In genomic region chr11:17014321-17014773, GRCh38 we compare ENCODE assay signal across 8 cellular contexts. TPM values are rescaled to one million over a fixed set of nuclear protein-coding genes. Genes with fewer than 3 reads are reported as not detected.
DNase-seq lines count a peak whose midpoint lies in the region; ATAC-seq, FAIRE-seq and TF ChIP-seq lines count a peak whose summit lies in the region.

PLEKHA7 (minus strand) TSS chr11:17014414; CDS start chr11:17014401, 13 bp downstream.

- dilution Hi-C loops in keratinocyte (cut with MboI; ENCODE audit: extremely low pct_ligation_motif_present, low sequenced_read_pairs) = no loop called here

- no peak for FAIRE-seq in keratinocyte (lab: Jason Lieb, UNC)

- H3K4me2 ChIP-seq in keratinocyte (ENCODE audit: control insufficient read depth, extremely low read depth, insufficient read depth, low read depth, low read length) = peak within 1 kb of the TSS; percentile 29

- ATAC-seq in stimulated activated naive B cell treated with anti-CD40 and anti-IgM and Interleukin-4, amounts not matched to agents 10 μg/mL and 1 μg/mL and 100 μg/mL, for 72 hours (replicated peaks) = peak; percentile 26 to 27
- ATAC-seq in GM21423 (IDR thresholded peaks at IDR 0.05; ENCODE audit: unreplicated experiment) (no peak), GM18861 (IDR thresholded peaks at IDR 0.05; ENCODE audit: unreplicated experiment) (no peak)

- H3K27ac Mint-ChIP-seq in IgD-negative memory B cell = peak within 1 kb of the TSS in 2 of 3 donors; percentile 28 to 83
- peak within 1 kb of the TSS; percentile 16 for H3K27ac Mint-ChIP-seq in stimulated activated naive B cell treated with anti-CD40 and anti-IgM and Interleukin-4, amounts not matched to agents 10 μg/mL and 1 μg/mL and 100 μg/mL, for 72 hours

- no peaks in the 10 kb centered on the region for H3K79me2 ChIP-seq in keratinocyte (ENCODE audit: control insufficient read depth, insufficient read depth, low read length)

- peaks cover 1% of the 10 kb centered on the region for H3K36me3 Mint-ChIP-seq in IgD-negative memory B cell
- H3K36me3 Mint-ChIP-seq in stimulated activated naive B cell treated with anti-CD40 and anti-IgM and Interleukin-4, amounts not matched to agents 10 μg/mL and 1 μg/mL and 100 μg/mL, for 72 hours = peaks cover 3 to 7% of the 10 kb centered on the region in 2 donors

- TF ChIP-seq CTCF in astrocyte of the cerebellum (IDR thresholded peaks at IDR 0.05; ENCODE audit: low read depth, low read length, missing control alignments) (no peak), keratinocyte (optimal IDR thresholded peaks at IDR 0.05 in 1 of 3, IDR thresholded peaks at IDR 0.05 in 1 of 3, conservative IDR thresholded peaks at IDR 0.05 in 1 of 3; ENCODE audit: extremely low read depth in 1 of 3, insufficient read depth in 2 of 3, low read length in 3 of 3) (no peak)

- H3K27me3 Mint-ChIP-seq in IgD-negative memory B cell = peaks cover 19% of the 10 kb centered on the region
- H3K27me3 Mint-ChIP-seq in stimulated activated naive B cell treated with anti-CD40 and anti-IgM and Interleukin-4, amounts not matched to agents 10 μg/mL and 1 μg/mL and 100 μg/mL, for 72 hours = peaks cover 18 to 31% of the 10 kb centered on the region in 2 donors

- no peak within 1 kb of the TSS for H3K9ac ChIP-seq in keratinocyte (ENCODE audit: control insufficient read depth, extremely low read depth, insufficient read depth, low read length)

- H3K4me3 Mint-ChIP-seq in IgD-negative memory B cell = peak within 1 kb of the TSS; percentile 87 to 97 (median 94)
- H3K4me3 Mint-ChIP-seq in stimulated activated naive B cell treated with anti-CD40 and anti-IgM and Interleukin-4, amounts not matched to agents 10 μg/mL and 1 μg/mL and 100 μg/mL, for 72 hours = peak within 1 kb of the TSS; percentile 84 to 88

- no peak within 1 kb of the TSS for H3K27ac ChIP-seq in keratinocyte (ENCODE audit: control insufficient read depth, insufficient read depth, low read length)

- H3K4me1 ChIP-seq in keratinocyte (ENCODE audit: control insufficient read depth, extremely low read depth, insufficient read depth, low read length) = no peaks in the 10 kb centered on the region

- H3K9me1 ChIP-seq in keratinocyte (ENCODE audit: control insufficient read depth, extremely low read depth, insufficient read depth, low read length) = no peaks in the 10 kb centered on the region

- H4K20me1 ChIP-seq in keratinocyte (ENCODE audit: control insufficient read depth, extremely low read depth, insufficient read depth, low read length) = no peaks in the 10 kb centered on the region

- H3K4me3 ChIP-seq in astrocyte of the cerebellum (ENCODE audit: low read depth, low read length) (peak within 1 kb of the TSS; percentile 50), keratinocyte (ENCODE audit: control insufficient read depth in 2 of 3, extremely low read depth in 1 of 3, insufficient read depth in 2 of 3, low read depth in 1 of 3, low read length in 3 of 3) (no peak within 1 kb of the TSS)

- H3K27me3 ChIP-seq in keratinocyte (ENCODE audit: control insufficient read depth, extremely low read depth, insufficient read depth, low read length) = peaks cover 49% of the 10 kb centered on the region

- DNase-seq in D341Med (ENCODE audit: low spot score) = peak; percentile 78
- DNase-seq in astrocyte of the cerebellum (ENCODE audit: low read depth) = no peak
- DNase-seq in keratinocyte (ENCODE audit: low read depth, low spot score) = no peak
- DNase-seq in stimulated activated naive B cell treated with anti-CD40 and anti-IgM and Interleukin-4, amounts not matched to agents 10 μg/mL and 1 μg/mL and 100 μg/mL, for 72 hours = no peak
- no peak for DNase-seq in pons (ENCODE audit: low spot score)

- H3K36me3 ChIP-seq in keratinocyte (ENCODE audit: control insufficient read depth in 2 of 2, extremely low read depth in 1 of 2, insufficient read depth in 2 of 2, low read length in 2 of 2) = no peaks in the 10 kb centered on the region

- peaks cover 0 to 2% (median 0%) of the 10 kb centered on the region in 3 donors for H3K9me3 Mint-ChIP-seq in IgD-negative memory B cell
- H3K9me3 Mint-ChIP-seq in stimulated activated naive B cell treated with anti-CD40 and anti-IgM and Interleukin-4, amounts not matched to agents 10 μg/mL and 1 μg/mL and 100 μg/mL, for 72 hours = no peaks in the 10 kb centered on the region

- no peak within 1 kb of the TSS for H2AFZ ChIP-seq in keratinocyte (ENCODE audit: control insufficient read depth, low read length)

- no peaks in the 10 kb centered on the region for H3K9me3 ChIP-seq in keratinocyte (ENCODE audit: control insufficient read depth, low read depth, low read length)

- in situ Hi-C loops in astrocyte of the cerebellum (cut with HindIII; ENCODE audit: low sequenced_read_pairs) = no loop called here

- H3K4me1 Mint-ChIP-seq in IgD-negative memory B cell = peaks cover 5 to 8% (median 5%) of the 10 kb centered on the region in 3 donors
- peaks cover 3 to 7% of the 10 kb centered on the region in 2 donors for H3K4me1 Mint-ChIP-seq in stimulated activated naive B cell treated with anti-CD40 and anti-IgM and Interleukin-4, amounts not matched to agents 10 μg/mL and 1 μg/mL and 100 μg/mL, for 72 hours

RNA-seq across cellular contexts. Expression of gene PLEKHA7, which starts in this region (rescaled TPM):
- 0.15 TPM for polyA plus RNA-seq in IgD-negative memory B cell
- 1.0 to 1.8 TPM (median 1.4 TPM) in 3 replicates for polyA plus RNA-seq in keratinocyte
- 12.5 TPM for polyA plus RNA-seq in keratinocyte (2011; ENCODE audit: low read depth)
- 1.1 and 1.5 TPM in 2 replicates for polyA plus RNA-seq in keratinocyte (2011; cell fraction: cytosol; rRNA removed)
- polyA plus RNA-seq in keratinocyte (2011; cell fraction: nucleus; rRNA removed) = 4.3 and 5.1 TPM in 2 replicates
- polyA plus RNA-seq in keratinocyte (2012; ENCODE audit: low replicate concordance) = 0.91 and 6.3 TPM in 2 replicates
- polyA minus RNA-seq in keratinocyte = 0.82 to 4.2 TPM (median 2.0 TPM) in 3 replicates
- 2.3 TPM for polyA minus RNA-seq in keratinocyte (2011; cell fraction: cytosol; rRNA and poly(A)+ RNA removed)
- 2.3 and 4.5 TPM in 2 replicates for polyA minus RNA-seq in keratinocyte (2011; cell fraction: nucleus; rRNA and poly(A)+ RNA removed)

Comparison
In these comparisons a context has a peak if more than half of its experiments do, and no peak if none do; other contexts are left out.
1. ATAC-seq: peak in stimulated activated naive B cell treated with anti-CD40 and anti-IgM and Interleukin-4, amounts not matched to agents 10 μg/mL and 1 μg/mL and 100 μg/mL, for 72 hours (2 of 2); none in GM21423 (single experiment) and GM18861 (single experiment).